In genomic region chr9:137176302-137177182, GRCh38 we compare ENCODE assay signal across 8 cellular contexts. TPM values are rescaled to one million over a fixed set of nuclear protein-coding genes. Genes with fewer than 3 reads are reported as not detected.
A peak's percentile ranks its signal among the peaks of the same experiment; 100 is the strongest.
DNase-seq lines count a peak whose midpoint lies in the region; ATAC-seq, FAIRE-seq and TF ChIP-seq lines count a peak whose summit lies in the region.

No MANE protein-coding gene starts in this region.

- H3K36me3 Mint-ChIP-seq in central memory CD8-positive, alpha-beta T cell (ENCODE audit: insufficient read depth): peaks cover 20% of the 10 kb centered on the region
- no peaks in the 10 kb centered on the region for H3K36me3 Mint-ChIP-seq in naive B cell

- no peak for TF ChIP-seq POLR2A in H54 (IDR thresholded peaks at IDR 0.05; ENCODE audit: low read depth, low read length)

- H3K27ac Mint-ChIP-seq in central memory CD8-positive, alpha-beta T cell (ENCODE audit: low read depth): peak overlapping the region; percentile 70
- peak overlapping the region in 3 of 6 donors; percentile 19 to 76 (median 23) for H3K27ac Mint-ChIP-seq in naive B cell

- H3K9me3 Mint-ChIP-seq in central memory CD8-positive, alpha-beta T cell: no peaks in the 10 kb centered on the region
- no peaks in the 10 kb centered on the region for H3K9me3 Mint-ChIP-seq in naive B cell

- ATAC-seq in central memory CD8-positive, alpha-beta T cell (replicated peaks; ENCODE audit: extremely low read depth, poor library complexity, severe bottlenecking): no peak
- peak; percentile 62 to 66 for ATAC-seq in naive B cell (ENCODE audit: low read depth in 2 of 2)

- DNase-seq in AG08396 (ENCODE audit: low spot score) (peak; percentile 79), GM03348 (ENCODE audit: low spot score) (peak; percentile 46), NCI-H2196 treated with DMSO at 0.1 percent for 48 hours (lab: John Stamatoyannopoulos, UW; ENCODE audit: unreplicated experiment) (peak; percentile 17), naive B cell (no peak), NCI-H446 (lab: John Stamatoyannopoulos, UW) (no peak), H54 (ENCODE audit: insufficient read length, low spot score) (no peak), NCI-H345 (lab: John Stamatoyannopoulos, UW) (no peak)
- no peak for DNase-seq in central memory CD8-positive, alpha-beta T cell (ENCODE audit: low spot score in 2 of 2)

- FAIRE-seq in H54 (lab: Jason Lieb, UNC): no peak

- H3K4me1 Mint-ChIP-seq in central memory CD8-positive, alpha-beta T cell: peaks cover 7% of the 10 kb centered on the region
- peaks cover 0 to 10% (median 4%) of the 10 kb centered on the region in 3 donors for H3K4me1 Mint-ChIP-seq in naive B cell

- no peaks in the 10 kb centered on the region for H3K27me3 Mint-ChIP-seq in central memory CD8-positive, alpha-beta T cell
- peaks cover 0 to 2% (median 0%) of the 10 kb centered on the region in 3 donors for H3K27me3 Mint-ChIP-seq in naive B cell

- H3K4me3 Mint-ChIP-seq in central memory CD8-positive, alpha-beta T cell: no peak overlapping the region
- H3K4me3 Mint-ChIP-seq in naive B cell: peak overlapping the region in 1 of 8 donors; percentile 21

RNA-seq across cellular contexts. Expression of gene TMEM210, which starts 4.7 kb away (rescaled TPM):
- not detected for polyA plus RNA-seq in naive B cell (ENCODE audit: low read depth in 6 of 6)

RNA-seq across cellular contexts. Expression of gene LRRC26, which starts 6.7 kb away (rescaled TPM):
- polyA plus RNA-seq in naive B cell (ENCODE audit: low read depth in 6 of 6): not detected

RNA-seq across cellular contexts. Expression of gene ANAPC2, which starts 11.8 kb away (rescaled TPM):
- polyA plus RNA-seq in naive B cell (ENCODE audit: low read depth in 6 of 6): 1 to 10 TPM; 6.1 to 9.3 (median 7.5) TPM

RNA-seq across cellular contexts. Expression of gene SSNA1, which starts 11.9 kb away (rescaled TPM):
- polyA plus RNA-seq in naive B cell (ENCODE audit: low read depth in 6 of 6): 100 to 1,000 TPM; 112 to 145 (median 132) TPM

RNA-seq across cellular contexts. Expression of gene TPRN, which starts 24.0 kb away (rescaled TPM):
- polyA plus RNA-seq in naive B cell (ENCODE audit: low read depth in 6 of 6): 1 to 10 TPM in 1 of 6 donors, under 1 TPM in 5; 0.21 to 1.1 (median 0.48) TPM

Comparison
In these comparisons a context has a peak if more than half of its experiments do, and no peak if none do; other contexts are left out.
1. DNase-seq: peak in AG08396 (single experiment), GM03348 (single experiment) and NCI-H2196 treated with DMSO at 0.1 percent for 48 hours (single experiment); none in central memory CD8-positive, alpha-beta T cell (0 of 2), naive B cell (single experiment), NCI-H446 (0 of 2), H54 (single experiment) and NCI-H345 (single experiment).